ENCODE assay signal across 26 cellular contexts in the genomic region with DNA sequence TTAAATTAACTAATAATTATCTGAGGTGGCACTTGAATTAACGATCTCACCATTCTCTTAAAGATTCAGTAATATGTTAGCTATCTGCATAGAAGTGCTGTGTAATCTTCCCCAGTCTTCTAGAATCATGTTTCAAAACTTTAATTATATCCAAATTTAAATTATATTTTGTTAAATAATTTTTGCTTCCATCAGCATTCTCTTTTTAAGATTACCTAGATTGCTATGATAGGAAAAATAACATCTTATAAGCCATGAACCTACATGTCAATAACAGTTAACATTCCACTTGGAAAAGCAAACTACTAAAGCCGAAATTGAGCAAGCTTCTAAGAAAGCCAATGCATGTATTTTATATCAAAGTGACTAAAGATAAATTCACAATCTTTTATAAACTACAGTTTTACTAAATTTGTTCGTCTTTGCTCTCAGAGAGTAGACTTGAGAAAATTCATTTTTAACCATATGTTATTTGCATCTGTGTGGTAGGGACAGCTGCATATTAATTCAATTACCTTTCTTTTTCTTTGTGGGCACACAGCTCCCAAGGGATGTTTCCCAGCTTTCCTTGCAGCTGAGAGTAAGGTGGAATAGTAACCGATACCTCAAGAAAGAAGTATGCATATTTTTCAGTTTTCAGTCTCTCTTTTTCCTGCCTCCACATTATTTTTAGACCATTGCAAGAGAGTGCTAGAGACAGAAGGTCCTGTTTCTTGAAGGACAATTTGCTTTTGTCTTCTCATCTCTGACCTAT.
"Had no signal": no experiment of that assay in that cellular context is flagged by ENCODE, and none has a peak within 500 bp of the region (broad histone marks: within the 10 kb centered on the region; RNA-seq: fewer than 3 reads in every experiment).

No MANE protein-coding gene starts in this region.

- H3K9me3 ChIP-seq: esophagus muscularis mucosa, ovary, testis, transverse colon had no signal

- H3K27me3 Mint-ChIP-seq: activated CD4-positive, alpha-beta T cell treated with anti-CD3 and anti-CD28 coated beads, Interleukin-2, amount 10 ng/mL, durations not matched to agents 7 days and 5 days; activated CD8-positive, alpha-beta T cell treated with anti-CD3 and anti-CD28 coated beads for 36 hours; progenitor cell of endocrine pancreas had no signal

- H3K27ac Mint-ChIP-seq: activated CD4-positive, alpha-beta T cell treated with anti-CD3 and anti-CD28 coated beads, Interleukin-2, amount 10 ng/mL, durations not matched to agents 7 days and 5 days; activated CD8-positive, alpha-beta T cell treated with anti-CD3 and anti-CD28 coated beads for 36 hours; activated naive CD4-positive, alpha-beta T cell treated with anti-CD3 and anti-CD28 coated beads, Interleukin-2, amount 50 U/mL, for 72 hours; mesothelial cell of epicardium; naive B cell; progenitor cell of endocrine pancreas had no signal

- H3K36me3 Mint-ChIP-seq: activated naive CD4-positive, alpha-beta T cell treated with anti-CD3 and anti-CD28 coated beads, Interleukin-2, amount 50 U/mL, for 72 hours; mesothelial cell of epicardium; naive B cell had no signal

- H3K36me3 ChIP-seq: esophagus muscularis mucosa, ovary, transverse colon, WERI-Rb-1 had no signal

- DNase-seq: activated CD4-positive, alpha-beta T cell treated with anti-CD3 and anti-CD28 coated beads, Interleukin-2, amount 10 ng/mL, durations not matched to agents 7 days and 5 days; activated CD4-positive, CD25-positive, alpha-beta regulatory T cell treated with anti-CD3 and anti-CD28 coated beads, Interleukin-2, amount 50 U/mL, for 72 hours; activated CD8-positive, alpha-beta T cell treated with anti-CD3 and anti-CD28 coated beads for 36 hours; activated naive CD4-positive, alpha-beta T cell; activated T-cell treated with anti-CD3 and anti-CD28 coated beads, Interleukin-2, amount 50 U/mL, for 48 hours; dermis blood vessel endothelial cell; effector CD4-positive, alpha-beta T cell; foreskin keratinocyte; islet precursor cell; left colon; naive B cell; ovary; stimulated activated CD4-positive, alpha-beta T cell treated with anti-CD3 and anti-CD28 coated beads, Interleukin-12 subunit alpha, Interleukin-12 subunit beta, amount 100 ng/mL, for 4 hours; stimulated activated CD4-positive, alpha-beta T cell treated with anti-CD3 and anti-CD28 coated beads, Interleukin-4, amount 100 ng/mL, for 1 hour; stimulated activated naive CD8-positive, alpha-beta T cell treated with anti-CD3 and anti-CD28 coated beads, Interleukin-15, Interleukin-2, amounts not matched to agents 100 U/mL and 50 U/mL, for 24 hours; T-helper 9 cell; testis; transverse colon; WERI-Rb-1 had no signal

- H3K4me3 Mint-ChIP-seq: activated CD4-positive, alpha-beta T cell treated with anti-CD3 and anti-CD28 coated beads, Interleukin-2, amount 10 ng/mL, durations not matched to agents 7 days and 5 days; activated CD8-positive, alpha-beta T cell treated with anti-CD3 and anti-CD28 coated beads for 36 hours; mesothelial cell of epicardium; naive B cell had no signal

- H3K27ac ChIP-seq: esophagus muscularis mucosa, foreskin keratinocyte, ovary, skin epidermis, testis, transverse colon, WERI-Rb-1 had no signal

- H3K4me3 ChIP-seq: esophagus muscularis mucosa, ovary, skin epidermis, testis, transverse colon had no signal

- H3K4me1 ChIP-seq: testis, transverse colon had no signal

- H3K27me3 ChIP-seq: esophagus muscularis mucosa, foreskin keratinocyte, ovary, testis, transverse colon had no signal

- ATAC-seq: activated CD8-positive, alpha-beta T cell treated with anti-CD3 and anti-CD28 coated beads for 36 hours; activated naive CD4-positive, alpha-beta T cell treated with anti-CD3 and anti-CD28 coated beads, Interleukin-2, amount 50 U/mL, for 72 hours; foreskin keratinocyte; left colon; sciatic nerve; stimulated activated naive CD8-positive, alpha-beta T cell treated with anti-CD3 and anti-CD28 coated beads, Interleukin-15, Interleukin-2, amounts not matched to agents 100 U/mL and 50 U/mL, for 24 hours had no signal

- H3K4me1 Mint-ChIP-seq: activated CD4-positive, alpha-beta T cell treated with anti-CD3 and anti-CD28 coated beads, Interleukin-2, amount 10 ng/mL, durations not matched to agents 7 days and 5 days had no signal

- FAIRE-seq: colon had no signal

- H3K9me3 Mint-ChIP-seq: activated CD4-positive, alpha-beta T cell treated with anti-CD3 and anti-CD28 coated beads, Interleukin-2, amount 10 ng/mL, durations not matched to agents 7 days and 5 days; activated CD8-positive, alpha-beta T cell treated with anti-CD3 and anti-CD28 coated beads for 36 hours; mesothelial cell of epicardium; naive B cell had no signal
